ENCODE assay signal across 1 cellular context in genomic region chr16:658679-659571, GRCh38.
TF ChIP-seq lines count a peak whose summit lies in the region.

No MANE protein-coding gene starts in this region.

TF ChIP-seq in K562, 482 proteins besides CTCF, POLR2A, EP300 and RAD21:
- TF ChIP-seq ZBTB7A (IDR thresholded peaks at IDR 0.05; ENCODE audit: borderline replicate concordance, control insufficient read depth, low read depth, low read length) (peak; percentile 68; the same call in 1 of the 2 replicates), ZBTB33 (CRISPR knock-in tag; IDR thresholded peaks at IDR 0.05) (0 out of 2 replicates have a peak, but pooled peaks have one; percentile 54), CHAMP1 (IDR thresholded peaks at IDR 0.05) (no peak)
